ENCODE assay signal across 8 cellular contexts in the genomic region with DNA sequence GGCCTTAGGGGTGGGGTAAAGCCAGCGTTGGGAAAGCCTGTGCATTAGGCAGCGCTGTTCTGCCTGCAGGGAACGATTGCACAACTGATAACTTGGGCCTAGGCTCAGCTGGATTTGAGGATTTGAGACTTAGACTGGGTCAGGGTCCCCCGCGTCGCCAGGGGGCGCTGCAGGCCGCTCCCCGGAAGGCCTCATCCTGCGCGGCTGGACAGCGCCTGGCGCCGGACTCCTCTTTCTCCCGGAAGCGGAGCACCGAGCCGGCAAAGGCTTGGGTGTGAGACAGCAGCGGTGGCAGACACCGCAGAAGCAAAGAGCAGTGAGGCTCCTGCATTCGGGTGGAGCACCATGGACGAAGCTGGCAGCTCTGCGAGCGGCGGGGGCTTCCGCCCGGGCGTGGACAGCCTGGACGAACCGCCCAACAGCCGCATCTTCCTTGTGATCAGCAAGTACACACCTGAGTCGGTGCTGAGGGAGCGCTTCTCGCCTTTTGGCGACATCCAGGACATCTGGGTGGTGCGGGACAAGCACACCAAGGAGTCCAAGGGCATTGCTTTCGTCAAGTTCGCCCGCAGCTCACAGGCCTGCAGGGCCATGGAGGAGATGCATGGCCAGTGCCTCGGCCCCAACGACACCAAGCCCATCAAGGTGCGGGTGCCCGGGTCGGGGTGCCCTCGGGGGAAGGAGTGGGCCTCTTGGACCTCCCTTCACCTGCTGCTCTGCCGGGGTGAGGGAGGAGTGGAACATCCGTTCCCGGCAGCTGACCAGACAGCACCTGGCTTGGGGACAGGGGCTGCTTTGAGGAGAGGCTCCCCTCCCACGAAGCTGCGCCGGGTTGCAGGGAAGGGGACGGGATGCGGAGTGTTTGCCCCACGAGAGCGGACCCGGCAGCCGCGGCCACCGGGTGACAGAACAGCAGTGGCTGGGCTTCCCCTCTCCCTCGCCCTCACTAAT. TPM values are rescaled to one million over a fixed set of nuclear protein-coding genes. Genes with fewer than 3 reads are reported as not detected.
A peak's percentile ranks its signal among the peaks of the same experiment; 100 is the strongest.
DNase-seq lines count a peak whose midpoint lies in the region; ATAC-seq and TF ChIP-seq lines count a peak whose summit lies in the region.

A gene with protein sequence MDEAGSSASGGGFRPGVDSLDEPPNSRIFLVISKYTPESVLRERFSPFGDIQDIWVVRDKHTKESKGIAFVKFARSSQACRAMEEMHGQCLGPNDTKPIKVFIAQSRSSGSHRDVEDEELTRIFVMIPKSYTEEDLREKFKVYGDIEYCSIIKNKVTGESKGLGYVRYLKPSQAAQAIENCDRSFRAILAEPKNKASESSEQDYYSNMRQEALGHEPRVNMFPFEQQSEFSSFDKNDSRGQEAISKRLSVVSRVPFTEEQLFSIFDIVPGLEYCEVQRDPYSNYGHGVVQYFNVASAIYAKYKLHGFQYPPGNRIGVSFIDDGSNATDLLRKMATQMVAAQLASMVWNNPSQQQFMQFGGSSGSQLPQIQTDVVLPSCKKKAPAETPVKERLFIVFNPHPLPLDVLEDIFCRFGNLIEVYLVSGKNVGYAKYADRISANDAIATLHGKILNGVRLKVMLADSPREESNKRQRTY (plus strand): TSS at position 236 of the 951 bp plus-strand sequence. CDS start 110 bp downstream, at position 346.

- H3K36me3 Mint-ChIP-seq in activated B cell treated with CpG ODN at 0.5 μM for 24 hours (ENCODE audit: low read depth) = peaks cover 13% of the 10 kb centered on the region

- H3K4me3 Mint-ChIP-seq in activated B cell treated with CpG ODN at 0.5 μM for 24 hours = peak within 1 kb of the TSS; percentile 96

- H3K4me1 Mint-ChIP-seq in activated B cell treated with CpG ODN at 0.5 μM for 24 hours = peaks cover 36% of the 10 kb centered on the region

- TF ChIP-seq CTCF in AG10803 (conservative IDR thresholded peaks at IDR 0.05; ENCODE audit: low read length) (peak; percentile 94), activated B cell treated with CpG ODN at 0.5 μM for 24 hours (IDR thresholded peaks at IDR 0.05) (peak; percentile 93)

- CTCF ChIA-PET in activated B cell treated with CpG ODN at 0.5 μM for 24 hours (lab: Charles Lee) = interaction anchor here (1.8 to 2.6 kb wide), 4 partner anchors 11 to 302 kb away, joined by 6 to 8 read pairs (median 7); no protein-coding TSS in a partner anchor

- intact Hi-C loops in activated B cell treated with CpG ODN at 0.5 μM for 24 hours (cut with micrococcal nuclease) = loop anchor here (1.0 to 10.0 kb wide), 7 partner anchors 85 to 1895 kb away; a partner anchor contains a TSS

- no peaks in the 10 kb centered on the region for H3K9me3 Mint-ChIP-seq in activated B cell treated with CpG ODN at 0.5 μM for 24 hours

- POLR2A ChIA-PET in activated B cell treated with CpG ODN at 0.5 μM for 24 hours (lab: Charles Lee) = interaction anchor here (0.7 to 1.1 kb wide), 3 partner anchors 301 to 338 kb away, joined by 3 read pairs; a partner anchor contains a TSS

- ATAC-seq in GM18909 (IDR thresholded peaks at IDR 0.05; ENCODE audit: poor library complexity, unreplicated experiment) (peak; percentile 90), HG03175 (IDR thresholded peaks at IDR 0.05; ENCODE audit: unreplicated experiment) (peak; percentile 89), activated B cell treated with CpG ODN at 0.5 μM for 24 hours (ENCODE audit: low read depth) (peak; percentile 98)

- peak; percentile 96 for DNase-seq in AG10803 (ENCODE audit: low read depth)
- DNase-seq in NCI-H2227 treated with DMSO at 0.1 percent for 48 hours (lab: John Stamatoyannopoulos, UW) = peak; percentile 91
- DNase-seq in activated B cell treated with CpG ODN at 0.5 μM for 24 hours = peak; percentile 81
- peak; percentile 74 for DNase-seq in central memory CD4-positive, alpha-beta T cell
- DNase-seq in islet precursor cell = peak; percentile 97
- peak; percentile 72 to 82 (median 74) for DNase-seq in stimulated activated CD4-positive, alpha-beta T cell treated with anti-CD3 and anti-CD28 coated beads, Interleukin-12 subunit alpha, Interleukin-12 subunit beta, amount 100 ng/mL, for 48 hours (ENCODE audit: low read depth in 2 of 3, low spot score in 1 of 3)

- no peaks in the 10 kb centered on the region for H3K27me3 Mint-ChIP-seq in activated B cell treated with CpG ODN at 0.5 μM for 24 hours

- H3K4me3 ChIP-seq in AG10803 (ENCODE audit: low read length) = peak within 1 kb of the TSS; percentile 96

- peak within 1 kb of the TSS; percentile 72 for H3K27ac Mint-ChIP-seq in activated B cell treated with CpG ODN at 0.5 μM for 24 hours

RNA-seq across cellular contexts. Expression of the gene that starts here (rescaled TPM):
- 17.9 and 18.8 TPM in 2 replicates for total RNA-seq in activated B cell treated with CpG ODN at 0.5 μM for 24 hours

Comparison
In these comparisons a context has a peak if more than half of its experiments do, and no peak if none do; other contexts are left out.
1. Peak in every context shown above with its lines: DNase-seq, ATAC-seq and H3K4me3 ChIP-seq.